ENCODE assay signal across 7 cellular contexts in the genomic region with DNA sequence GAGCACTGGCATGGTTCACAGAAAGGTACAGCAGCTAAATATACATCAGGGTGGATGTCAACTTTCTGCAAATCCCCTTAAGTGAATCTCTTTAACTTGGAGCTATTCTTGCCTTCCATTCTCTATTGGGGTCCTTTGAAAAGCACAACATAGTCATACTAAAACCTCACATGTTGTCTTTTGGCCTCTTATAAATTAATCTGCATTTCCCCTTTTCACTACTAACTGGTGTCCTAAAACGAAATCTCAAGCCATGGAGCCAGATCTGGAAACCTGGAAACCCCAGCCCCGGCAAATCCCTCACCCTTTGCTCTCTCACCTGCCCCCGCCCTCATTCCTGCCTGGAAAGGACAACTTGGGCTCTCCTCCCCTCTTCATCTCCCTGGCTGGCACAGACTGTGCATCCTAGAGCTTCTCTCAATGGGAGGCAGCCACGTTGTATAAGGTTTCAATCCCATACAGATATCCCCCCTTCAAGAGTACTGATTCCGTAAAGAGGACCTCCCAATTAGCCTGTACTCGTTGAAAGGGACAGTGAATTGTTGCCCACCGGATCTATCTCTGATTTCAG. TPM values are rescaled to one million over a fixed set of nuclear protein-coding genes. Genes with fewer than 3 reads are reported as not detected.
DNase-seq lines count a peak whose midpoint lies in the region; ATAC-seq and TF ChIP-seq lines count a peak whose summit lies in the region.

No MANE protein-coding gene starts in this region.

- no peaks in the 10 kb centered on the region; the same call in 1 of the 2 replicates for H3K27me3 ChIP-seq in OCI-LY3 (ENCODE audit: low read depth, low read length)
- no peaks in the 10 kb centered on the region for H3K27me3 ChIP-seq in skeletal muscle tissue (ENCODE audit: control insufficient read depth in 3 of 3, insufficient read depth in 3 of 3, low read length in 3 of 3)

- peak overlapping the region; percentile 92 for H3K4me2 ChIP-seq in OCI-LY3 (ENCODE audit: low read length)

- H3K9ac ChIP-seq in OCI-LY3 (ENCODE audit: low read length) (peak overlapping the region; percentile 81), skeletal muscle tissue (ENCODE audit: low read depth in 1 of 3, low read length in 3 of 3) (peak overlapping the region; percentile 85 to 94 (median 93))

- H3K36me3 ChIP-seq in OCI-LY3 (replicated peaks; ENCODE audit: low read depth, low read length) (peaks cover 46% of the 10 kb centered on the region), skeletal muscle tissue (ENCODE audit: control insufficient read depth in 3 of 3, insufficient read depth in 3 of 3, low read length in 3 of 3) (peaks cover 10 to 16% (median 13%) of the 10 kb centered on the region in 3 donors)

- no peak overlapping the region for H2AFZ ChIP-seq in OCI-LY3 (ENCODE audit: low read depth, low read length)

- peaks cover 49% of the 10 kb centered on the region for H4K20me1 ChIP-seq in OCI-LY3 (ENCODE audit: insufficient read depth, low read length)

- in situ Hi-C loops in GM13977 (cut with MboI; ENCODE audit: low pct_unique_long_range_greater_than_20kb, low sequenced_read_pairs, unreplicated experiment): loop anchor here (25.0 kb wide), 2 partner anchors 422 to 722 kb away; no protein-coding TSS in a partner anchor

- DNase-seq in GM13977 (ENCODE audit: low spot score) (peak; percentile 9), germinal center (ENCODE audit: low spot score) (peak; percentile 8), NCI-H774 (lab: John Stamatoyannopoulos, UW) (no peak)
- no peak for DNase-seq in activated effector memory CD4-positive, alpha-beta T cell treated with anti-CD3 and anti-CD28 coated beads, Interleukin-2, amount 50 U/mL, for 16 hours

- no peak for TF ChIP-seq CTCF in GM13977 (IDR thresholded peaks at IDR 0.05; ENCODE audit: extremely low read depth, insufficient read depth, missing control alignments)
- no peak for TF ChIP-seq CTCF in OCI-LY3 (IDR thresholded peaks at IDR 0.05; ENCODE audit: low read depth, low read length)

- peaks cover 64% of the 10 kb centered on the region for H3K79me2 ChIP-seq in OCI-LY3 (ENCODE audit: low read length)

- 0 out of 2 replicates have a peak overlapping the region, but pooled peaks have one; percentile 78 for H3K27ac ChIP-seq in OCI-LY3 (ENCODE audit: low read length)
- peak overlapping the region; percentile 99 for H3K27ac ChIP-seq in skeletal muscle tissue (ENCODE audit: low read depth, low read length)

- ATAC-seq in HG03571 (IDR thresholded peaks at IDR 0.05; ENCODE audit: unreplicated experiment): no peak

- H3K4me3 ChIP-seq in OCI-LY3 (ENCODE audit: low read length): peak overlapping the region; percentile 86
- peak overlapping the region; percentile 94 to 99 (median 99) for H3K4me3 ChIP-seq in skeletal muscle tissue (ENCODE audit: low read length in 3 of 3)

- H3K9me3 ChIP-seq in OCI-LY3 (ENCODE audit: insufficient read depth, low read length): no peaks in the 10 kb centered on the region
- no peaks in the 10 kb centered on the region for H3K9me3 ChIP-seq in skeletal muscle tissue (ENCODE audit: control insufficient read depth in 3 of 3, low read length in 3 of 3)

- peaks cover 36% of the 10 kb centered on the region for H3K4me1 ChIP-seq in OCI-LY3 (ENCODE audit: low read length)
- peaks cover 43 to 52% (median 49%) of the 10 kb centered on the region in 3 donors for H3K4me1 ChIP-seq in skeletal muscle tissue (ENCODE audit: control insufficient read depth in 3 of 3, insufficient read depth in 3 of 3, low read length in 3 of 3)

RNA-seq across cellular contexts. Expression of a gene that starts 1.5 kb away (rescaled TPM):
- total RNA-seq in skeletal muscle tissue: 28.2 TPM

Comparison
In these comparisons a context has a peak if more than half of its experiments do, and no peak if none do; other contexts are left out.
1. DNase-seq: peak in GM13977 (single experiment) and germinal center (single experiment); none in activated effector memory CD4-positive, alpha-beta T cell treated with anti-CD3 and anti-CD28 coated beads, Interleukin-2, amount 50 U/mL, for 16 hours (single experiment) and NCI-H774 (single experiment).